ENCODE assay signal across 11 cellular contexts in genomic region chr7:97016392-97017196, GRCh38. TPM values are rescaled to one million over a fixed set of nuclear protein-coding genes. Genes with fewer than 3 reads are reported as not detected.
A peak's percentile ranks its signal among the peaks of the same experiment; 100 is the strongest.
DNase-seq lines count a peak whose midpoint lies in the region; ATAC-seq and TF ChIP-seq lines count a peak whose summit lies in the region.
"Had no signal": no experiment of that assay in that cellular context is flagged by ENCODE, and none has a peak within 500 bp of the region (broad histone marks: within the 10 kb centered on the region; RNA-seq: fewer than 3 reads in every experiment).

No MANE protein-coding gene starts in this region.

- peak overlapping the region; percentile 23 for H3K4me3 ChIP-seq in mesodermal cell (ENCODE audit: extremely low read depth, insufficient read depth, low read length, poor library complexity, severe bottlenecking)

- peaks cover 12% of the 10 kb centered on the region for H3K4me1 ChIP-seq in mesodermal cell (ENCODE audit: control insufficient read depth, insufficient read depth, low read length, poor library complexity, severe bottlenecking)

- peak overlapping the region; percentile 66 for H3K27ac ChIP-seq in VCaP
- H3K27ac ChIP-seq in mesodermal cell (ENCODE audit: low read depth, low read length, severe bottlenecking): no peak overlapping the region

- TF ChIP-seq CTCF in VCaP (conservative IDR thresholded peaks at IDR 0.05): peak; percentile 53

- H3K9me3 ChIP-seq in mesodermal cell (ENCODE audit: control insufficient read depth, low read length): no peaks in the 10 kb centered on the region

- 0 to 1% methylated on average over 41 to 48 of the region's 55 CpGs for WGBS in mesodermal cell (ENCODE audit: insufficient coverage in 2 of 2), 2 experiments

- DNase-seq in DMS114 treated with DMSO at 0.1 percent for 48 hours (lab: John Stamatoyannopoulos, UW; ENCODE audit: unreplicated experiment): peak; percentile 22
- DNase-seq in NCI-H1417 treated with DMSO at 0.1 percent for 48 hours (lab: John Stamatoyannopoulos, UW): peak; percentile 79
- DNase-seq in stimulated activated CD4-positive, alpha-beta T cell treated with anti-CD3 and anti-CD28 coated beads, Interleukin-4, amount 100 ng/mL, for 24 hours: no peak
- DNase-seq: dermis blood vessel endothelial cell, mesenchymal stem cell, MM.1S had no signal

- no peaks in the 10 kb centered on the region for H3K36me3 ChIP-seq in mesodermal cell (ENCODE audit: control insufficient read depth, insufficient read depth, low read length)

- ATAC-seq in HG03039 (IDR thresholded peaks at IDR 0.05; ENCODE audit: unreplicated experiment) (no peak), HG03457 (IDR thresholded peaks at IDR 0.05; ENCODE audit: unreplicated experiment) (no peak), HG02870 (IDR thresholded peaks at IDR 0.05; ENCODE audit: unreplicated experiment) (no peak)

RNA-seq across cellular contexts. Expression of gene DLX5, which starts 8.0 kb away (rescaled TPM):
- 6.0 TPM for polyA plus RNA-seq in mesodermal cell (2013, experiment 1 of 2)
- polyA plus RNA-seq in mesodermal cell (2013, experiment 2 of 2): 4.1 TPM

RNA-seq across cellular contexts. Expression of gene DLX6, which starts 11.2 kb away (rescaled TPM):
- 1.6 TPM for polyA plus RNA-seq in mesodermal cell (2013, experiment 1 of 2)
- polyA plus RNA-seq in mesodermal cell (2013, experiment 2 of 2): 1.0 TPM
